33 cellular contexts compared by ENCODE assay signal in genomic region chr15:92333709-92334108, GRCh38. TPM values are rescaled to one million over a fixed set of nuclear protein-coding genes. Genes with fewer than 3 reads are reported as not detected.
"Had no signal": no experiment of that assay in that cellular context is flagged by ENCODE, and none has a peak within 500 bp of the region (broad histone marks: within the 10 kb centered on the region; RNA-seq: fewer than 3 reads in every experiment).

No MANE protein-coding gene starts in this region.

- ATAC-seq: activated CD8-positive, alpha-beta T cell treated with anti-CD3 and anti-CD28 coated beads for 36 hours; activated T-cell treated with anti-CD3 and anti-CD28 coated beads, Interleukin-2, amount 50 U/mL, for 72 hours; activated T-helper 17 cell treated with anti-CD3 and anti-CD28 coated beads, Interleukin-2, amount 50 U/mL, for 72 hours had no signal

- H3K9me3 Mint-ChIP-seq: activated T-helper 17 cell treated with anti-CD3 and anti-CD28 coated beads, Interleukin-2, amount 50 U/mL, for 72 hours; central memory CD8-positive, alpha-beta T cell had no signal

- H3K4me1 Mint-ChIP-seq: activated naive CD8-positive, alpha-beta T cell treated with anti-CD3 and anti-CD28 coated beads for 36 hours; activated T-helper 17 cell treated with anti-CD3 and anti-CD28 coated beads, Interleukin-2, amount 50 U/mL, for 72 hours; central memory CD8-positive, alpha-beta T cell had no signal

- H3K4me3 ChIP-seq: cardiac muscle cell, PC-9 had no signal

- H2AFZ ChIP-seq: PC-9 had no signal

- H3K36me3 ChIP-seq: cardiac muscle cell had no signal

- DNase-seq: activated CD4-positive, alpha-beta T cell treated with anti-CD3 and anti-CD28 coated beads for 1 hour; activated CD4-positive, alpha-beta T cell treated with anti-CD3 and anti-CD28 coated beads for 48 hours; activated CD4-positive, CD25-positive, alpha-beta regulatory T cell; activated CD8-positive, alpha-beta T cell treated with anti-CD3 and anti-CD28 coated beads for 36 hours; activated effector memory CD4-positive, alpha-beta T cell treated with anti-CD3 and anti-CD28 coated beads, Interleukin-2, amount 50 U/mL, for 16 hours; activated naive CD4-positive, alpha-beta T cell; activated naive CD4-positive, alpha-beta T cell treated with anti-CD3 and anti-CD28 coated beads, Interleukin-2, amount 50 U/mL, for 16 hours; activated naive CD8-positive, alpha-beta T cell treated with anti-CD3 and anti-CD28 coated beads for 36 hours; activated T-cell treated with anti-CD3 and anti-CD28 coated beads, Interleukin-2, amount 50 U/mL, for 1 hour; activated T-cell treated with anti-CD3 and anti-CD28 coated beads, Interleukin-2, amount 50 U/mL, for 72 hours; amniotic stem cell; aorta; NCI-H1092 treated with DMSO at 0.1 percent for 48 hours; NCI-H1417; NCI-H146; NCI-H187 treated with DMSO at 0.1 percent for 48 hours; NCI-H2081; NCI-H226; NCI-H446 treated with DMSO at 0.1 percent for 48 hours; NCI-H524; NCI-H69; PC-9; Right ventricle myocardium superior; SW 1271; T-helper 1 cell; T-helper 2 cell; T-helper 9 cell had no signal

- H3K27ac Mint-ChIP-seq: activated CD8-positive, alpha-beta T cell treated with anti-CD3 and anti-CD28 coated beads for 36 hours; activated naive CD8-positive, alpha-beta T cell treated with anti-CD3 and anti-CD28 coated beads for 36 hours; activated T-cell treated with anti-CD3 and anti-CD28 coated beads, Interleukin-2, amount 50 U/mL, for 72 hours; activated T-helper 17 cell treated with anti-CD3 and anti-CD28 coated beads, Interleukin-2, amount 50 U/mL, for 72 hours had no signal

- H3K27ac ChIP-seq: cardiac muscle cell, PC-9, VCaP had no signal

- H3K4me3 Mint-ChIP-seq: activated CD8-positive, alpha-beta T cell treated with anti-CD3 and anti-CD28 coated beads for 36 hours; activated naive CD8-positive, alpha-beta T cell treated with anti-CD3 and anti-CD28 coated beads for 36 hours; activated T-cell treated with anti-CD3 and anti-CD28 coated beads, Interleukin-2, amount 50 U/mL, for 72 hours; activated T-helper 17 cell treated with anti-CD3 and anti-CD28 coated beads, Interleukin-2, amount 50 U/mL, for 72 hours; central memory CD8-positive, alpha-beta T cell had no signal

- H3K4me2 ChIP-seq: PC-9 had no signal

- H3K27me3 ChIP-seq: cardiac muscle cell had no signal

- H3K36me3 Mint-ChIP-seq: activated naive CD8-positive, alpha-beta T cell treated with anti-CD3 and anti-CD28 coated beads for 36 hours had no signal

RNA-seq across cellular contexts. Expression of gene ST8SIA2, which starts 60.0 kb away (rescaled TPM):
- total RNA-seq: activated CD8-positive, alpha-beta memory T cell treated with anti-CD3 and anti-CD28 coated beads for 36 hours; activated CD8-positive, alpha-beta T cell treated with anti-CD3 and anti-CD28 coated beads for 36 hours; activated naive CD8-positive, alpha-beta T cell treated with anti-CD3 and anti-CD28 coated beads for 36 hours; activated T-cell treated with anti-CD3 and anti-CD28 coated beads, Interleukin-2, amount 50 U/mL, for 72 hours; activated T-helper 17 cell treated with anti-CD3 and anti-CD28 coated beads, Interleukin-2, amount 50 U/mL, for 72 hours; aorta; OCI-LY7; PC-9 had no signal
